ENCODE assay signal across 30 cellular contexts in the genomic region with DNA sequence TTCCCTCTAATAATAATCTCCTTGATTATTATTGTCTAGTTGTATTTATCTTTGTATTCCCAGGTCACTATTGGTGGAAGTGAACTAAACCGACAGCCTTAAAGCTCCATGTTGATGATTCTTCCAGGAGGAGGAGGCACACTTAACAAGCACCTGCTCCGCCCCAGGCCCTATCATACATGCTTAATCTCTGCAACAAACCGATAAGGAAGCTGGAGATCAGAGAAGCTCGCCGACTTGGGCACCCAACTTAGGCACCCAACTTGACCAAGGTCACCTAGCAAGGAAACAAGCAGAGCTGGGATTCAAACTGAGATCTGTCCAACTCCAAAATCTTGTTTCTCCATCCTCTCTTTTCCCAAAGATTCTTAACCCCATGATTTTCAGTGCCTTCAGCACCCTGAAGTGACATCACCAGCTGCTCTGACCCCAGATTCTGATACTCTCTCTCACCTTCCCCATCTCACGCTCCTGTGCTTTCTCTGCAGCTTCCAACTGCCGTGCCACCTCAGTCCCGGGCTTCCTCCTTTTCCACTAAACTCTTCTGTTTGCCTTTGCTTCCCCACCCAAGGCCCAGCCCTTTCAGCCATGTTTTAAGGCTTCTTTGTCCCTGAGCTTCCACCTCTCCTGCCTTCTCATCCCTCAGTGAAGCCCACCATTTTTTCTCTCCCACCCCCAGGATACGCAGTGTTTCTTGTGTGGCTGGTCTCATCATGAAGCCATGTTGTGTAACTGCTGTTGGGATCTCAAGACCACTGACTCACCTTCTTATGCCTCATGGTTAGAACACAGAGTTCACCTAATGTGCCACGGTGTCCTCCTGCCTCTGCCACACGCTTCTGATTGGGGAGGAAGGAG. TPM values are rescaled to one million over a fixed set of nuclear protein-coding genes. Genes with fewer than 3 reads are reported as not detected.
DNase-seq lines count a peak whose midpoint lies in the region; ATAC-seq and TF ChIP-seq lines count a peak whose summit lies in the region.
"Had no signal": no experiment of that assay in that cellular context is flagged by ENCODE, and none has a peak within 500 bp of the region (broad histone marks: within the 10 kb centered on the region; RNA-seq: fewer than 3 reads in every experiment).

No MANE protein-coding gene starts in this region.

- no TSS peak for BruUV-seq in Caco-2 (replicated peaks; lab: Mats Ljungman, UMichigan)

- no peaks in the 10 kb centered on the region; the same call in 1 of the 2 replicates for H3K9me3 ChIP-seq in Caco-2
- H3K9me3 ChIP-seq: ascending aorta, ovary had no signal

- no peak for ATAC-seq in GM21390 (IDR thresholded peaks at IDR 0.05; ENCODE audit: unreplicated experiment)
- ATAC-seq: activated CD8-positive, alpha-beta T cell treated with anti-CD3 and anti-CD28 coated beads for 36 hours; gastroesophageal sphincter; left lobe of liver had no signal

- H3K27ac Mint-ChIP-seq in Caco-2 (ENCODE audit: unreplicated experiment) (peak overlapping the region; percentile 99), neural crest cell (ENCODE audit: unreplicated experiment) (peak overlapping the region; percentile 32)
- H3K27ac Mint-ChIP-seq: activated CD8-positive, alpha-beta T cell treated with anti-CD3 and anti-CD28 coated beads for 36 hours; activated naive CD8-positive, alpha-beta T cell; activated T-helper 2 cell treated with anti-CD3 and anti-CD28 coated beads, Interferon-gamma antibody, Interleukin-2, Interleukin-4, amounts not matched to agents 10 μg/mL and 5 μg/mL and 100 μg/mL, durations not matched to agents 14 hours and 24 hours and 36 hours; HFFc6; immature natural killer cell had no signal

- CTCF ChIA-PET in Caco-2 (lab: Charles Lee): interaction anchor here (0.7 to 3.2 kb wide), 6 partner anchors 16 to 64 kb away, joined by 3 to 37 read pairs (median 4); a partner anchor contains a TSS

- H3K4me1 Mint-ChIP-seq in Caco-2 (ENCODE audit: low read depth, unreplicated experiment) (peaks cover 40% of the 10 kb centered on the region), neural crest cell (peaks cover 12% of the 10 kb centered on the region)
- H3K4me1 Mint-ChIP-seq: immature natural killer cell, naive B cell had no signal

- POLR2A ChIA-PET in Caco-2 (lab: Charles Lee): interaction anchor here (0.6 to 12.2 kb wide), 8 partner anchors 12 to 64 kb away, joined by 3 to 457 read pairs (median 4); a partner anchor contains a TSS

- H3K27me3 Mint-ChIP-seq in Caco-2 (ENCODE audit: insufficient read depth, unreplicated experiment): no peaks in the 10 kb centered on the region
- H3K27me3 Mint-ChIP-seq in neural crest cell (ENCODE audit: low read depth): peaks cover 2% of the 10 kb centered on the region

- H3K27me3 ChIP-seq in Caco-2 (replicated peaks; ENCODE audit: control insufficient read depth, insufficient read depth, low read length): no peaks in the 10 kb centered on the region
- H3K27me3 ChIP-seq: ascending aorta, BLaER1, gastroesophageal sphincter, ovary, tibial nerve had no signal

- no peak for TF ChIP-seq CTCF in Caco-2 (IDR thresholded peaks at IDR 0.05; ENCODE audit: insufficient read depth in 1 of 2, low read depth in 1 of 2, low read length in 1 of 2, severe bottlenecking in 1 of 2, unreplicated experiment in 1 of 2)
- no peak for TF ChIP-seq CTCF in choroid plexus epithelial cell (conservative IDR thresholded peaks at IDR 0.05; ENCODE audit: low read depth, low read length)
- no peak for TF ChIP-seq CTCF in neural crest cell (conservative IDR thresholded peaks at IDR 0.05)

- peak overlapping the region; percentile 27 for H3K4me3 Mint-ChIP-seq in Caco-2 (ENCODE audit: unreplicated experiment)
- no peak overlapping the region for H3K4me3 Mint-ChIP-seq in neural crest cell
- H3K4me3 Mint-ChIP-seq: activated CD8-positive, alpha-beta T cell treated with anti-CD3 and anti-CD28 coated beads for 36 hours; activated naive CD8-positive, alpha-beta T cell; HFFc6; immature natural killer cell had no signal

- H3K36me3 Mint-ChIP-seq in Caco-2 (ENCODE audit: insufficient read depth, unreplicated experiment): peaks cover 34% of the 10 kb centered on the region
- H3K36me3 Mint-ChIP-seq in neural crest cell (ENCODE audit: low read depth): no peaks in the 10 kb centered on the region
- H3K36me3 Mint-ChIP-seq: activated naive CD8-positive, alpha-beta T cell had no signal

- no peaks in the 10 kb centered on the region for H3K9me3 Mint-ChIP-seq in Caco-2 (ENCODE audit: unreplicated experiment)
- no peaks in the 10 kb centered on the region for H3K9me3 Mint-ChIP-seq in neural crest cell
- H3K9me3 Mint-ChIP-seq: activated CD8-positive, alpha-beta T cell treated with anti-CD3 and anti-CD28 coated beads for 36 hours; activated T-helper 2 cell treated with anti-CD3 and anti-CD28 coated beads, Interferon-gamma antibody, Interleukin-2, Interleukin-4, amounts not matched to agents 10 μg/mL and 5 μg/mL and 100 μg/mL, durations not matched to agents 14 hours and 24 hours and 36 hours; HFFc6 had no signal

- DNase-seq in Caco-2 (peak; percentile 81 to 91), LoVo (ENCODE audit: low spot score) (peak; percentile 70), choroid plexus epithelial cell (ENCODE audit: low read depth) (peak; percentile 28), neural crest cell (ENCODE audit: low read depth, low spot score) (no peak), NCI-H226 (no peak), cortex of kidney (lab: John Stamatoyannopoulos, UW) (no peak)
- no peak for DNase-seq in activated naive CD4-positive, alpha-beta T cell treated with Interleukin-2 at 50 U/mL for 16 hours
- DNase-seq: activated CD4-positive, CD25-positive, alpha-beta regulatory T cell treated with anti-CD3 and anti-CD28 coated beads, Interleukin-2, amount 50 U/mL, for 72 hours; activated CD8-positive, alpha-beta T cell treated with anti-CD3 and anti-CD28 coated beads for 36 hours; central memory CD4-positive, alpha-beta T cell; HFFc6; hypothalamus; immature natural killer cell; mesenchymal stem cell; naive B cell; NCI-H1105; NCI-H1930; ovary; stimulated activated CD4-positive, alpha-beta T cell treated with anti-CD3 and anti-CD28 coated beads, Interleukin-1b, Interleukin-23, amount 100 ng/mL, for 48 hours; stimulated activated CD8-positive, alpha-beta memory T cell treated with anti-CD3 and anti-CD28 coated beads, Interleukin-4, amount 100 ng/mL, for 48 hours had no signal

- no peaks in the 10 kb centered on the region for H3K36me3 ChIP-seq in Caco-2 (ENCODE audit: control insufficient read depth, insufficient read depth, low read length)
- H3K36me3 ChIP-seq: ascending aorta, BLaER1, gastroesophageal sphincter, ovary, tibial nerve had no signal

- H3K4me3 ChIP-seq in Caco-2 (ENCODE audit: low read depth, low read length) (no peak overlapping the region), choroid plexus epithelial cell (ENCODE audit: low read depth, low read length) (no peak overlapping the region)
- H3K4me3 ChIP-seq: ascending aorta, BLaER1, gastroesophageal sphincter, ovary, smooth muscle cell, tibial nerve had no signal

- intact Hi-C loops in Caco-2 (cut with micrococcal nuclease; ENCODE audit: unreplicated experiment): no loop called here

- peaks cover 58% of the 10 kb centered on the region for H3K4me1 ChIP-seq in Caco-2
- H3K4me1 ChIP-seq: ascending aorta, BLaER1, gastroesophageal sphincter, tibial nerve had no signal

RNA-seq across cellular contexts. Expression of a gene that starts 6.6 kb away (rescaled TPM):
- total RNA-seq in Caco-2 (2022): 2,564 and 2,674 TPM in 2 replicates
- total RNA-seq in neural crest cell: 6.4 and 6.9 TPM in 2 replicates

RNA-seq across cellular contexts. Expression of a gene that starts 37.4 kb away (rescaled TPM):
- 3,707 and 3,725 TPM in 2 replicates for total RNA-seq in Caco-2 (2022)
- 8.3 and 10.3 TPM in 2 replicates for total RNA-seq in neural crest cell
- total RNA-seq: T-helper 1 cell treated with Interleukin-12 subunit alpha and Interleukin-12 subunit beta and Interleukin-4 antibody, amounts not matched to agents 30 ng/mL and 1 ng/mL, for 36 hours had no signal

Comparison
In these comparisons a context has a peak if more than half of its experiments do, and no peak if none do; other contexts are left out.
1. DNase-seq: peak in Caco-2 (2 of 2), LoVo (single experiment) and choroid plexus epithelial cell (single experiment); none in neural crest cell (single experiment), activated naive CD4-positive, alpha-beta T cell treated with Interleukin-2 at 50 U/mL for 16 hours (single experiment), NCI-H226 (single experiment) and cortex of kidney (single experiment).
2. RNA of a gene that starts 6.6 kb away (total RNA-seq): 2,564 to 2,674 TPM in Caco-2; 6.4 to 6.9 TPM in neural crest cell; every median in the first group is over 100 times any median in the second.
3. RNA of a gene that starts 37.4 kb away (total RNA-seq): 3,707 to 3,725 TPM in Caco-2; 8.3 to 10.3 TPM in neural crest cell; every median in the first group is over 100 times any median in the second.